ENCODE assay signal across 8 cellular contexts in genomic region chr1:183281039-183281438, GRCh38.
DNase-seq lines count a peak whose midpoint lies in the region; TF ChIP-seq lines count a peak whose summit lies in the region.

No MANE protein-coding gene starts in this region.

- H3K4me1 ChIP-seq in testis: peaks cover 11% of the 10 kb centered on the region

- no peak for TF ChIP-seq CTCF in testis (IDR thresholded peaks at IDR 0.05)

- 95 to 100% methylated on average over 2 of the region's 2 CpGs for WGBS in testis, 2 donors

- no peak overlapping the region for H3K27ac ChIP-seq in testis

- no peak overlapping the region for H3K4me3 ChIP-seq in testis

- intact Hi-C loops in posterior vena cava (cut with DNase I): loop anchor here in 1 of 2 donors (2.0 kb wide), 1 partner anchor 38 kb away; no protein-coding TSS in a partner anchor
- intact Hi-C loops in testis (cut with DNase I; ENCODE audit: low total_unique reads): no loop called here

- DNase-seq in EL (peak; percentile 83), NOMO-1 treated with DMSO at 0.1 percent for 48 hours (lab: John Stamatoyannopoulos, UW; ENCODE audit: unreplicated experiment) (peak; percentile 42), fibroblast of gingiva (ENCODE audit: low read depth) (peak; percentile 94), posterior vena cava (ENCODE audit: low spot score) (peak; percentile 86), GF-D8 (lab: John Stamatoyannopoulos, UW) (no peak), NCI-H146 treated with DMSO at 0.1 percent for 48 hours (lab: John Stamatoyannopoulos, UW; ENCODE audit: unreplicated experiment) (no peak), testis (no peak), NCI-H345 treated with DMSO at 0.1 percent for 48 hours (lab: John Stamatoyannopoulos, UW; ENCODE audit: unreplicated experiment) (no peak)

- H3K36me3 ChIP-seq in testis (ENCODE audit: low read depth, missing control alignments): no peaks in the 10 kb centered on the region

- H3K27me3 ChIP-seq in testis: no peaks in the 10 kb centered on the region

- H3K9me3 ChIP-seq in testis: no peaks in the 10 kb centered on the region

- no peak for TF ChIP-seq POLR2A in testis (IDR thresholded peaks at IDR 0.05)

Comparison
In these comparisons a context has a peak if more than half of its experiments do, and no peak if none do; other contexts are left out.
1. DNase-seq: peak in EL (single experiment), NOMO-1 treated with DMSO at 0.1 percent for 48 hours (single experiment), fibroblast of gingiva (single experiment) and posterior vena cava (single experiment); none in GF-D8 (single experiment), NCI-H146 treated with DMSO at 0.1 percent for 48 hours (single experiment), testis (single experiment) and NCI-H345 treated with DMSO at 0.1 percent for 48 hours (single experiment).